ENCODE assay signal across 5 cellular contexts in the genomic region with DNA sequence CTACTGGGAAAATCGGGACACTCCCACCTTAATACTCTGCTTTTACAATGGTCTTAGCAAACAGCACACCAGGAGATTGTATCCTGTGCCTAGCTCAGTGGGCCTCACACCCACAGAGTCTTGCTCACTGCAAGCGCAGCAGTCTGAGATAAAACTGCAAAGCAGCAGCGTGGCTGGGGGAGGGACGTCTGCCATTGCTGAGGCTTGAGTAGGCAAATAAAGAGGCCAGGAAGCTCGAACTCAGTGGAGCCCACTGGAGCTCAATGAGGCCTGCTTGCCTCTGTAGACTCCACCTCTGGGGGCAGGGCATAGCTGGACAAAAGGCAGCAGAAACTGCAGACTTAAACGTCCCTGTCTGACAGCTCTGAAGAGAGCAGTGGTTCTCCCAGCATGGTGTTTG.
"Had no signal": no experiment of that assay in that cellular context is flagged by ENCODE, and none has a peak within 500 bp of the region (broad histone marks: within the 10 kb centered on the region; RNA-seq: fewer than 3 reads in every experiment).

No MANE protein-coding gene starts in this region.

- DNase-seq: IMR-90, KBM-7 had no signal

- H3K4me3 ChIP-seq: K562 had no signal

- ATAC-seq: HepG2, K562 had no signal

- H3K27ac ChIP-seq: HL-60 had no signal
